ENCODE assay signal across 2 cellular contexts in the genomic region with DNA sequence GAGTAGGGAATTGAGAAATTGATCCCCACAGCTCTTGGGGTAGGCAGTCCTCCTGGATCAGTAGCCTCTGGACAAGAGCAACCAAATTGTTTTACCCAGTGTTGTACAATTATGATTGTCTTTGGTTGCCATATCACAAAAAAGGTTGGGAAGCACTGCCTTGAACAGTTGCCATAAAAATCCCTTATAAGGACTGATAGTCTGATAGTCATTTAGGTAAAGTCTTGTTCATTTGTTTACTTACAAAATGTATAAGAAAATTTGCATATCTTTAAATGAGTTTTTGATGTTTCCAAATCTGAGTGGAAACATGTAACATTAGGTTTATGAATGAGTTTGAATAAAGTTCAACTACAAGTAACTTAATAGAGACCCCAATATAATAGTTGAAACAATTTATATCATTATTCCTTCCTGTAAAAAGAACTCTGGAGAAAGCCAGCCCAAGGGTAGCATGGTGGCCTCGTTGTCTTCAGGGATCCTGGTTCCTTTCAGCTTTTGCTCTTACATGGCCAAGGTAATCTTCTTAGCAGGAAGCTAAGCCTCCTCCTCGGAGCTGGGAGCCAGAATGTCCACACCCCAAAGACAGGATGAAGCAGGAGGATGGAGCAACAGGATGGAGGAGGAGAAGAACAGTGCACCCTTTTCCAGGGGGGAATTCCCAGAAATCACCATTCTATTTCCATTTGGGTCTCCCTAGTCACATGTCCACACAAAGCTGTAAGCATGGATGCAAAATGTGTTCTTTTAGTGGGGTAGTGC.
TF ChIP-seq lines count a peak whose summit lies in the region.

No MANE protein-coding gene starts in this region.

TF ChIP-seq in GM23338, 12 proteins besides CTCF, POLR2A, EP300 and RAD21 (continues in another document):
- TF ChIP-seq ZNF331 (CRISPR knock-in tag; IDR thresholded peaks at IDR 0.05; ENCODE audit: low read depth) (no peak), STAT1 (IDR thresholded peaks at IDR 0.05; ENCODE audit: unreplicated experiment) (no peak), NANOG (IDR thresholded peaks at IDR 0.05; ENCODE audit: borderline replicate concordance) (no peak), ZNF114 (CRISPR knock-in tag; IDR thresholded peaks at IDR 0.05) (no peak), JUNB (IDR thresholded peaks at IDR 0.05; ENCODE audit: unreplicated experiment) (no peak), EZH2phosphoT487 (IDR thresholded peaks at IDR 0.05; ENCODE audit: unreplicated experiment) (no peak), CREB1 (CRISPR knock-in tag; IDR thresholded peaks at IDR 0.05; ENCODE audit: low read depth) (no peak), POLR2AphosphoS5 (IDR thresholded peaks at IDR 0.05; ENCODE audit: low read depth) (no peak), EZH2 (IDR thresholded peaks at IDR 0.05; ENCODE audit: low read depth, unreplicated experiment) (no peak)
- TF ChIP-seq, protein P1, sequence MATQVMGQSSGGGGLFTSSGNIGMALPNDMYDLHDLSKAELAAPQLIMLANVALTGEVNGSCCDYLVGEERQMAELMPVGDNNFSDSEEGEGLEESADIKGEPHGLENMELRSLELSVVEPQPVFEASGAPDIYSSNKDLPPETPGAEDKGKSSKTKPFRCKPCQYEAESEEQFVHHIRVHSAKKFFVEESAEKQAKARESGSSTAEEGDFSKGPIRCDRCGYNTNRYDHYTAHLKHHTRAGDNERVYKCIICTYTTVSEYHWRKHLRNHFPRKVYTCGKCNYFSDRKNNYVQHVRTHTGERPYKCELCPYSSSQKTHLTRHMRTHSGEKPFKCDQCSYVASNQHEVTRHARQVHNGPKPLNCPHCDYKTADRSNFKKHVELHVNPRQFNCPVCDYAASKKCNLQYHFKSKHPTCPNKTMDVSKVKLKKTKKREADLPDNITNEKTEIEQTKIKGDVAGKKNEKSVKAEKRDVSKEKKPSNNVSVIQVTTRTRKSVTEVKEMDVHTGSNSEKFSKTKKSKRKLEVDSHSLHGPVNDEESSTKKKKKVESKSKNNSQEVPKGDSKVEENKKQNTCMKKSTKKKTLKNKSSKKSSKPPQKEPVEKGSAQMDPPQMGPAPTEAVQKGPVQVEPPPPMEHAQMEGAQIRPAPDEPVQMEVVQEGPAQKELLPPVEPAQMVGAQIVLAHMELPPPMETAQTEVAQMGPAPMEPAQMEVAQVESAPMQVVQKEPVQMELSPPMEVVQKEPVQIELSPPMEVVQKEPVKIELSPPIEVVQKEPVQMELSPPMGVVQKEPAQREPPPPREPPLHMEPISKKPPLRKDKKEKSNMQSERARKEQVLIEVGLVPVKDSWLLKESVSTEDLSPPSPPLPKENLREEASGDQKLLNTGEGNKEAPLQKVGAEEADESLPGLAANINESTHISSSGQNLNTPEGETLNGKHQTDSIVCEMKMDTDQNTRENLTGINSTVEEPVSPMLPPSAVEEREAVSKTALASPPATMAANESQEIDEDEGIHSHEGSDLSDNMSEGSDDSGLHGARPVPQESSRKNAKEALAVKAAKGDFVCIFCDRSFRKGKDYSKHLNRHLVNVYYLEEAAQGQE (IDR thresholded peaks at IDR 0.05; ENCODE audit: unreplicated experiment) = no peak
- TF ChIP-seq, protein P2, sequence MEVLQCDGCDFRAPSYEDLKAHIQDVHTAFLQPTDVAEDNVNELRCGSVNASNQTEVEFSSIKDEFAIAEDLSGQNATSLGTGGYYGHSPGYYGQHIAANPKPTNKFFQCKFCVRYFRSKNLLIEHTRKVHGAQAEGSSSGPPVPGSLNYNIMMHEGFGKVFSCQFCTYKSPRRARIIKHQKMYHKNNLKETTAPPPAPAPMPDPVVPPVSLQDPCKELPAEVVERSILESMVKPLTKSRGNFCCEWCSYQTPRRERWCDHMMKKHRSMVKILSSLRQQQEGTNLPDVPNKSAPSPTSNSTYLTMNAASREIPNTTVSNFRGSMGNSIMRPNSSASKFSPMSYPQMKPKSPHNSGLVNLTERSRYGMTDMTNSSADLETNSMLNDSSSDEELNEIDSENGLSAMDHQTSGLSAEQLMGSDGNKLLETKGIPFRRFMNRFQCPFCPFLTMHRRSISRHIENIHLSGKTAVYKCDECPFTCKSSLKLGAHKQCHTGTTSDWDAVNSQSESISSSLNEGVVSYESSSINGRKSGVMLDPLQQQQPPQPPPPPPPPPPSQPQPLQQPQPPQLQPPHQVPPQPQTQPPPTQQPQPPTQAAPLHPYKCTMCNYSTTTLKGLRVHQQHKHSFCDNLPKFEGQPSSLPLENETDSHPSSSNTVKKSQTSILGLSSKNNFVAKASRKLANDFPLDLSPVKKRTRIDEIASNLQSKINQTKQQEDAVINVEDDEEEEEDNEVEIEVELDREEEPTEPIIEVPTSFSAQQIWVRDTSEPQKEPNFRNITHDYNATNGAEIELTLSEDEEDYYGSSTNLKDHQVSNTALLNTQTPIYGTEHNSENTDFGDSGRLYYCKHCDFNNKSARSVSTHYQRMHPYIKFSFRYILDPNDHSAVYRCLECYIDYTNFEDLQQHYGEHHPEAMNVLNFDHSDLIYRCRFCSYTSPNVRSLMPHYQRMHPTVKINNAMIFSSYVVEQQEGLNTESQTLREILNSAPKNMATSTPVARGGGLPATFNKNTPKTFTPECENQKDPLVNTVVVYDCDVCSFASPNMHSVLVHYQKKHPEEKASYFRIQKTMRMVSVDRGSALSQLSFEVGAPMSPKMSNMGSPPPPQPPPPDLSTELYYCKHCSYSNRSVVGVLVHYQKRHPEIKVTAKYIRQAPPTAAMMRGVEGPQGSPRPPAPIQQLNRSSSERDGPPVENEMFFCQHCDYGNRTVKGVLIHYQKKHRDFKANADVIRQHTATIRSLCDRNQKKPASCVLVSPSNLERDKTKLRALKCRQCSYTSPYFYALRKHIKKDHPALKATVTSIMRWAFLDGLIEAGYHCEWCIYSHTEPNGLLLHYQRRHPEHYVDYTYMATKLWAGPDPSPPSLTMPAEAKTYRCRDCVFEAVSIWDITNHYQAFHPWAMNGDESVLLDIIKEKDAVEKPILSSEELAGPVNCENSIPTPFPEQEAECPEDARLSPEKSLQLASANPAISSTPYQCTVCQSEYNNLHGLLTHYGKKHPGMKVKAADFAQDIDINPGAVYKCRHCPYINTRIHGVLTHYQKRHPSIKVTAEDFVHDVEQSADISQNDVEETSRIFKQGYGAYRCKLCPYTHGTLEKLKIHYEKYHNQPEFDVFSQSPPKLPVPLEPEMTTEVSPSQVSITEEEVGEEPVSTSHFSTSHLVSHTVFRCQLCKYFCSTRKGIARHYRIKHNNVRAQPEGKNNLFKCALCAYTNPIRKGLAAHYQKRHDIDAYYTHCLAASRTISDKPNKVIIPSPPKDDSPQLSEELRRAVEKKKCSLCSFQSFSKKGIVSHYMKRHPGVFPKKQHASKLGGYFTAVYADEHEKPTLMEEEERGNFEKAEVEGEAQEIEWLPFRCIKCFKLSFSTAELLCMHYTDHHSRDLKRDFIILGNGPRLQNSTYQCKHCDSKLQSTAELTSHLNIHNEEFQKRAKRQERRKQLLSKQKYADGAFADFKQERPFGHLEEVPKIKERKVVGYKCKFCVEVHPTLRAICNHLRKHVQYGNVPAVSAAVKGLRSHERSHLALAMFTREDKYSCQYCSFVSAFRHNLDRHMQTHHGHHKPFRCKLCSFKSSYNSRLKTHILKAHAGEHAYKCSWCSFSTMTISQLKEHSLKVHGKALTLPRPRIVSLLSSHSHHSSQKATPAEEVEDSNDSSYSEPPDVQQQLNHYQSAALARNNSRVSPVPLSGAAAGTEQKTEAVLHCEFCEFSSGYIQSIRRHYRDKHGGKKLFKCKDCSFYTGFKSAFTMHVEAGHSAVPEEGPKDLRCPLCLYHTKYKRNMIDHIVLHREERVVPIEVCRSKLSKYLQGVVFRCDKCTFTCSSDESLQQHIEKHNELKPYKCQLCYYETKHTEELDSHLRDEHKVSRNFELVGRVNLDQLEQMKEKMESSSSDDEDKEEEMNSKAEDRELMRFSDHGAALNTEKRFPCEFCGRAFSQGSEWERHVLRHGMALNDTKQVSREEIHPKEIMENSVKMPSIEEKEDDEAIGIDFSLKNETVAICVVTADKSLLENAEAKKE (CRISPR knock-in tag; IDR thresholded peaks at IDR 0.05) = no peak

TF ChIP-seq in K562, 482 proteins besides CTCF, POLR2A, EP300 and RAD21:
- TF ChIP-seq ZNF184 (CRISPR knock-in tag; IDR thresholded peaks at IDR 0.05) = no peak
- TF ChIP-seq, protein P3, sequence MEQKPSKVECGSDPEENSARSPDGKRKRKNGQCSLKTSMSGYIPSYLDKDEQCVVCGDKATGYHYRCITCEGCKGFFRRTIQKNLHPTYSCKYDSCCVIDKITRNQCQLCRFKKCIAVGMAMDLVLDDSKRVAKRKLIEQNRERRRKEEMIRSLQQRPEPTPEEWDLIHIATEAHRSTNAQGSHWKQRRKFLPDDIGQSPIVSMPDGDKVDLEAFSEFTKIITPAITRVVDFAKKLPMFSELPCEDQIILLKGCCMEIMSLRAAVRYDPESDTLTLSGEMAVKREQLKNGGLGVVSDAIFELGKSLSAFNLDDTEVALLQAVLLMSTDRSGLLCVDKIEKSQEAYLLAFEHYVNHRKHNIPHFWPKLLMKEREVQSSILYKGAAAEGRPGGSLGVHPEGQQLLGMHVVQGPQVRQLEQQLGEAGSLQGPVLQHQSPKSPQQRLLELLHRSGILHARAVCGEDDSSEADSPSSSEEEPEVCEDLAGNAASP (IDR thresholded peaks at IDR 0.05) = no peak
- no peak for TF ChIP-seq RBM25 (IDR thresholded peaks at IDR 0.05; ENCODE audit: low read depth, low read length, severe bottlenecking)
- TF ChIP-seq MCM2 (IDR thresholded peaks at IDR 0.05; ENCODE audit: low read depth) = no peak
- TF ChIP-seq CEBPB (tag; IDR thresholded peaks at IDR 0.05) = no peak
- TF ChIP-seq, protein P4, sequence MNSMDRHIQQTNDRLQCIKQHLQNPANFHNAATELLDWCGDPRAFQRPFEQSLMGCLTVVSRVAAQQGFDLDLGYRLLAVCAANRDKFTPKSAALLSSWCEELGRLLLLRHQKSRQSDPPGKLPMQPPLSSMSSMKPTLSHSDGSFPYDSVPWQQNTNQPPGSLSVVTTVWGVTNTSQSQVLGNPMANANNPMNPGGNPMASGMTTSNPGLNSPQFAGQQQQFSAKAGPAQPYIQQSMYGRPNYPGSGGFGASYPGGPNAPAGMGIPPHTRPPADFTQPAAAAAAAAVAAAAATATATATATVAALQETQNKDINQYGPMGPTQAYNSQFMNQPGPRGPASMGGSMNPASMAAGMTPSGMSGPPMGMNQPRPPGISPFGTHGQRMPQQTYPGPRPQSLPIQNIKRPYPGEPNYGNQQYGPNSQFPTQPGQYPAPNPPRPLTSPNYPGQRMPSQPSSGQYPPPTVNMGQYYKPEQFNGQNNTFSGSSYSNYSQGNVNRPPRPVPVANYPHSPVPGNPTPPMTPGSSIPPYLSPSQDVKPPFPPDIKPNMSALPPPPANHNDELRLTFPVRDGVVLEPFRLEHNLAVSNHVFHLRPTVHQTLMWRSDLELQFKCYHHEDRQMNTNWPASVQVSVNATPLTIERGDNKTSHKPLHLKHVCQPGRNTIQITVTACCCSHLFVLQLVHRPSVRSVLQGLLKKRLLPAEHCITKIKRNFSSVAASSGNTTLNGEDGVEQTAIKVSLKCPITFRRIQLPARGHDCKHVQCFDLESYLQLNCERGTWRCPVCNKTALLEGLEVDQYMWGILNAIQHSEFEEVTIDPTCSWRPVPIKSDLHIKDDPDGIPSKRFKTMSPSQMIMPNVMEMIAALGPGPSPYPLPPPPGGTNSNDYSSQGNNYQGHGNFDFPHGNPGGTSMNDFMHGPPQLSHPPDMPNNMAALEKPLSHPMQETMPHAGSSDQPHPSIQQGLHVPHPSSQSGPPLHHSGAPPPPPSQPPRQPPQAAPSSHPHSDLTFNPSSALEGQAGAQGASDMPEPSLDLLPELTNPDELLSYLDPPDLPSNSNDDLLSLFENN (IDR thresholded peaks at IDR 0.05; ENCODE audit: low read depth in 2 of 2, low read length in 2 of 2) = no peak
- no peak for TF ChIP-seq TAF7 (tag; IDR thresholded peaks at IDR 0.05)
- TF ChIP-seq NUFIP1 (IDR thresholded peaks at IDR 0.05; ENCODE audit: partially characterized antibody) = no peak
- TF ChIP-seq NCOA6 (IDR thresholded peaks at IDR 0.05) = no peak
- TF ChIP-seq, protein P5, sequence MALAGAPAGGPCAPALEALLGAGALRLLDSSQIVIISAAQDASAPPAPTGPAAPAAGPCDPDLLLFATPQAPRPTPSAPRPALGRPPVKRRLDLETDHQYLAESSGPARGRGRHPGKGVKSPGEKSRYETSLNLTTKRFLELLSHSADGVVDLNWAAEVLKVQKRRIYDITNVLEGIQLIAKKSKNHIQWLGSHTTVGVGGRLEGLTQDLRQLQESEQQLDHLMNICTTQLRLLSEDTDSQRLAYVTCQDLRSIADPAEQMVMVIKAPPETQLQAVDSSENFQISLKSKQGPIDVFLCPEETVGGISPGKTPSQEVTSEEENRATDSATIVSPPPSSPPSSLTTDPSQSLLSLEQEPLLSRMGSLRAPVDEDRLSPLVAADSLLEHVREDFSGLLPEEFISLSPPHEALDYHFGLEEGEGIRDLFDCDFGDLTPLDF (CRISPR knock-in tag; IDR thresholded peaks at IDR 0.05) = no peak
- TF ChIP-seq THRAP3 (IDR thresholded peaks at IDR 0.05; ENCODE audit: borderline replicate concordance) = no peak
- TF ChIP-seq, protein P6, sequence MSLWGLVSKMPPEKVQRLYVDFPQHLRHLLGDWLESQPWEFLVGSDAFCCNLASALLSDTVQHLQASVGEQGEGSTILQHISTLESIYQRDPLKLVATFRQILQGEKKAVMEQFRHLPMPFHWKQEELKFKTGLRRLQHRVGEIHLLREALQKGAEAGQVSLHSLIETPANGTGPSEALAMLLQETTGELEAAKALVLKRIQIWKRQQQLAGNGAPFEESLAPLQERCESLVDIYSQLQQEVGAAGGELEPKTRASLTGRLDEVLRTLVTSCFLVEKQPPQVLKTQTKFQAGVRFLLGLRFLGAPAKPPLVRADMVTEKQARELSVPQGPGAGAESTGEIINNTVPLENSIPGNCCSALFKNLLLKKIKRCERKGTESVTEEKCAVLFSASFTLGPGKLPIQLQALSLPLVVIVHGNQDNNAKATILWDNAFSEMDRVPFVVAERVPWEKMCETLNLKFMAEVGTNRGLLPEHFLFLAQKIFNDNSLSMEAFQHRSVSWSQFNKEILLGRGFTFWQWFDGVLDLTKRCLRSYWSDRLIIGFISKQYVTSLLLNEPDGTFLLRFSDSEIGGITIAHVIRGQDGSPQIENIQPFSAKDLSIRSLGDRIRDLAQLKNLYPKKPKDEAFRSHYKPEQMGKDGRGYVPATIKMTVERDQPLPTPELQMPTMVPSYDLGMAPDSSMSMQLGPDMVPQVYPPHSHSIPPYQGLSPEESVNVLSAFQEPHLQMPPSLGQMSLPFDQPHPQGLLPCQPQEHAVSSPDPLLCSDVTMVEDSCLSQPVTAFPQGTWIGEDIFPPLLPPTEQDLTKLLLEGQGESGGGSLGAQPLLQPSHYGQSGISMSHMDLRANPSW (CRISPR knock-in tag; IDR thresholded peaks at IDR 0.05) = no peak
- TF ChIP-seq ETS2 (tag; IDR thresholded peaks at IDR 0.05; ENCODE audit: borderline replicate concordance, poor library complexity, severe bottlenecking) = no peak
- no peak for TF ChIP-seq ZNF347 (CRISPR knock-in tag; IDR thresholded peaks at IDR 0.05; ENCODE audit: low read depth)
- TF ChIP-seq MYBL2 (IDR thresholded peaks at IDR 0.05; ENCODE audit: low read depth) = no peak
- no peak for TF ChIP-seq MYBL2 (CRISPR knock-in tag; IDR thresholded peaks at IDR 0.05; ENCODE audit: borderline replicate concordance)
